ENCODE assay signal across 9 cellular contexts in the genomic region with DNA sequence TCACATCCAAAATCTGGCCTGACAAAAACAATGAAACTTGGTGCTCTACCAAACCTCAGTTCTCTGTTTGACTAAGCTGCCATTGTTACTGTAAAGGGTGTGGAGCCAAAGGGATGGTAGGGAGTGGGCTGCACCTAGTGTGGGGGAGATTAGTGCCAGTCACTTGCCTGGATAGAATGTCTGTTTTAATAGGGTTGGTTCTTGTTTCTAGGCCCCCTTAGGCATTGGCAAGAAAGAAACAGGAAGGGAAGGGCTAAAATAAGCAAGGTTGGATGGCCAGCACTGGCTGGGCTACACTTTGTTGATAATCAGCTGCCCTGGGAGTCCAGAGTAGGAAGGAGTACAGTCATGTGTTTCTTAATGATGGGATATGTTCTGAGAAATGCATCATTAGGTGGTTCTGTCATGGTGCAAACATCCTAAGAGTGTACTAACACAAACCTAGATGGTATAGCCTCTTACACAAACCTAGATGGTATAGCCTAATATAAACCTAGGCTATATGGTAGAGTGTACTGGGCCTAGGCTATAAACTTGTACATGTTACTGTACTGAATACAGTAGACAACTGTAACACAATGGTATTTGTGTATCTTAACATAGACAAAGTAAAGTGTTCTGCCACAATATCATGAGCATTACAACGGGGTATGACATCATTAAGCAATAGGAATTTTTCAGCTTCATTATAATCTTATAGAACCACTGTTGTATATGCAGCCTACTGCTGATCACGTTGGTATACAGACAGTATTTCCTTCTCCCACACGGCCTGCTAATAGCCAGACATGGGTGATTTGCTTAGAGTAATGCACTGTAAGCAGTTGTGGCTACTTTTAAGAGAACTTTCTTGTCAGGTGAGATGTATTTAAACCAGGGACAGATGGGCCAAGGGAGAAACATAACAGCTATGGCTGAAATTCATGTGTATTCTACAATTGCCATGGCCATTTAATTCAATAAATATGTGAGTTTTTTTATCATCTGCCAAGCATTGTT. TPM values are rescaled to one million over a fixed set of nuclear protein-coding genes. Genes with fewer than 3 reads are reported as not detected.
A peak's percentile ranks its signal among the peaks of the same experiment; 100 is the strongest.
DNase-seq lines count a peak whose midpoint lies in the region; ATAC-seq lines count a peak whose summit lies in the region.
"Had no signal": no experiment of that assay in that cellular context is flagged by ENCODE, and none has a peak within 500 bp of the region (broad histone marks: within the 10 kb centered on the region; RNA-seq: fewer than 3 reads in every experiment).

No MANE protein-coding gene starts in this region.

- peaks cover 40% of the 10 kb centered on the region for H3K36me3 Mint-ChIP-seq in activated T-helper 2 cell treated with anti-CD3 and anti-CD28 coated beads, Interferon-gamma antibody, Interleukin-2, Interleukin-4, amounts not matched to agents 10 μg/mL and 5 μg/mL and 100 μg/mL, durations not matched to agents 14 hours and 24 hours and 36 hours (ENCODE audit: low read depth)
- peaks cover 0 to 65% (median 20%) of the 10 kb centered on the region in 3 donors for H3K36me3 Mint-ChIP-seq in naive thymus-derived CD8-positive, alpha-beta T cell

- H3K27me3 Mint-ChIP-seq in activated T-helper 2 cell treated with anti-CD3 and anti-CD28 coated beads, Interferon-gamma antibody, Interleukin-2, Interleukin-4, amounts not matched to agents 10 μg/mL and 5 μg/mL and 100 μg/mL, durations not matched to agents 14 hours and 24 hours and 36 hours (ENCODE audit: low read depth): no peaks in the 10 kb centered on the region
- no peaks in the 10 kb centered on the region for H3K27me3 Mint-ChIP-seq in naive thymus-derived CD8-positive, alpha-beta T cell

- DNase-seq in activated T-helper 2 cell treated with anti-CD3 and anti-CD28 coated beads, Interferon-gamma antibody, Interleukin-2, Interleukin-4, amounts not matched to agents 10 μg/mL and 5 μg/mL and 100 μg/mL, durations not matched to agents 14 hours and 24 hours and 36 hours (ENCODE audit: low spot score): no peak
- no peak for DNase-seq in naive thymus-derived CD8-positive, alpha-beta T cell
- DNase-seq in NCI-H1105 treated with DMSO at 0.1 percent for 48 hours (lab: John Stamatoyannopoulos, UW) (no peak), SW480 (ENCODE audit: low spot score) (no peak)
- DNase-seq: NCI-H1436 treated with DMSO at 0.1 percent for 48 hours, SK-N-SH had no signal

- POLR2A ChIA-PET in naive thymus-derived CD8-positive, alpha-beta T cell (lab: Charles Lee): interaction anchor here (0.5 to 2.1 kb wide), 5 partner anchors 9 to 95 kb away, joined by 3 to 8 read pairs (median 4); partner anchors contain the start of gene SHOC2

- intact Hi-C loops in activated T-helper 2 cell treated with anti-CD3 and anti-CD28 coated beads, Interferon-gamma antibody, Interleukin-2, Interleukin-4, amounts not matched to agents 10 μg/mL and 5 μg/mL and 100 μg/mL, durations not matched to agents 14 hours and 24 hours and 36 hours (cut with micrococcal nuclease): loop anchor here (2.0 kb wide), 1 partner anchor 15 kb away; the partner anchor contains the start of genes BBIP1 and SHOC2

- peaks cover 22% of the 10 kb centered on the region for H3K4me1 Mint-ChIP-seq in activated T-helper 2 cell treated with anti-CD3 and anti-CD28 coated beads, Interferon-gamma antibody, Interleukin-2, Interleukin-4, amounts not matched to agents 10 μg/mL and 5 μg/mL and 100 μg/mL, durations not matched to agents 14 hours and 24 hours and 36 hours (ENCODE audit: low read depth)
- H3K4me1 Mint-ChIP-seq in naive thymus-derived CD8-positive, alpha-beta T cell: peaks cover 18 to 35% (median 27%) of the 10 kb centered on the region in 4 donors

- no peak overlapping the region for H3K4me3 Mint-ChIP-seq in activated T-helper 2 cell treated with anti-CD3 and anti-CD28 coated beads, Interferon-gamma antibody, Interleukin-2, Interleukin-4, amounts not matched to agents 10 μg/mL and 5 μg/mL and 100 μg/mL, durations not matched to agents 14 hours and 24 hours and 36 hours (ENCODE audit: low read depth)
- H3K4me3 Mint-ChIP-seq in naive thymus-derived CD8-positive, alpha-beta T cell: peak overlapping the region in 1 of 10 donors; percentile 5

- peak; percentile 85 for ATAC-seq in GM18868 (IDR thresholded peaks at IDR 0.05; ENCODE audit: unreplicated experiment)
- ATAC-seq in HG02623 (IDR thresholded peaks at IDR 0.05; ENCODE audit: unreplicated experiment): peak; percentile 54
- peak in 1 of 2 donors; percentile 26 for ATAC-seq in naive thymus-derived CD8-positive, alpha-beta T cell
- no peak for ATAC-seq in HG03457 (IDR thresholded peaks at IDR 0.05; ENCODE audit: unreplicated experiment)

- no peaks in the 10 kb centered on the region for H3K9me3 Mint-ChIP-seq in activated T-helper 2 cell treated with anti-CD3 and anti-CD28 coated beads, Interferon-gamma antibody, Interleukin-2, Interleukin-4, amounts not matched to agents 10 μg/mL and 5 μg/mL and 100 μg/mL, durations not matched to agents 14 hours and 24 hours and 36 hours
- no peaks in the 10 kb centered on the region for H3K9me3 Mint-ChIP-seq in naive thymus-derived CD8-positive, alpha-beta T cell

- peak overlapping the region; percentile 1 for H3K27ac Mint-ChIP-seq in activated T-helper 2 cell treated with anti-CD3 and anti-CD28 coated beads, Interferon-gamma antibody, Interleukin-2, Interleukin-4, amounts not matched to agents 10 μg/mL and 5 μg/mL and 100 μg/mL, durations not matched to agents 14 hours and 24 hours and 36 hours
- peak overlapping the region; percentile 31 to 88 (median 72) for H3K27ac Mint-ChIP-seq in naive thymus-derived CD8-positive, alpha-beta T cell

RNA-seq across cellular contexts. Expression of gene BBIP1, which starts 15.4 kb away (rescaled TPM):
- 31.5 and 32.7 TPM in 2 replicates for total RNA-seq in activated T-helper 2 cell treated with anti-CD3 and anti-CD28 coated beads, Interferon-gamma antibody, Interleukin-2, Interleukin-4, amounts not matched to agents 10 μg/mL and 5 μg/mL and 100 μg/mL, durations not matched to agents 14 hours and 24 hours and 36 hours
- total RNA-seq in naive thymus-derived CD8-positive, alpha-beta T cell: 10 to 100 TPM; 46.5 to 60.3 TPM
- 10 to 100 TPM; 25.1 to 29.7 (median 29.0) TPM for polyA plus RNA-seq in naive thymus-derived CD8-positive, alpha-beta T cell

RNA-seq across cellular contexts. Expression of gene SHOC2, which starts 15.8 kb away (rescaled TPM):
- 36.4 and 44.3 TPM in 2 replicates for total RNA-seq in activated T-helper 2 cell treated with anti-CD3 and anti-CD28 coated beads, Interferon-gamma antibody, Interleukin-2, Interleukin-4, amounts not matched to agents 10 μg/mL and 5 μg/mL and 100 μg/mL, durations not matched to agents 14 hours and 24 hours and 36 hours
- 10 to 100 TPM; 66.1 to 72.6 TPM for total RNA-seq in naive thymus-derived CD8-positive, alpha-beta T cell
- 10 to 100 TPM; 43.2 to 58.3 (median 57.7) TPM for polyA plus RNA-seq in naive thymus-derived CD8-positive, alpha-beta T cell

RNA-seq across cellular contexts. Expression of gene PDCD4, which starts 31.9 kb away (rescaled TPM):
- 60.4 and 67.7 TPM in 2 replicates for total RNA-seq in activated T-helper 2 cell treated with anti-CD3 and anti-CD28 coated beads, Interferon-gamma antibody, Interleukin-2, Interleukin-4, amounts not matched to agents 10 μg/mL and 5 μg/mL and 100 μg/mL, durations not matched to agents 14 hours and 24 hours and 36 hours
- 100 to 1,000 TPM; 361 to 367 TPM for total RNA-seq in naive thymus-derived CD8-positive, alpha-beta T cell
- 100 to 1,000 TPM; 318 to 385 (median 341) TPM for polyA plus RNA-seq in naive thymus-derived CD8-positive, alpha-beta T cell
